In genomic region chr5:138653502-138653901, GRCh38 we compare ENCODE assay signal across 8 cellular contexts.
A peak's percentile ranks its signal among the peaks of the same experiment; 100 is the strongest.
DNase-seq lines count a peak whose midpoint lies in the region; ATAC-seq and TF ChIP-seq lines count a peak whose summit lies in the region.

No MANE protein-coding gene starts in this region.

- TF ChIP-seq CTCF in OCI-LY3 (IDR thresholded peaks at IDR 0.05; ENCODE audit: low read depth, low read length) (peak; percentile 67), upper lobe of right lung (IDR thresholded peaks at IDR 0.05) (no peak), testis (IDR thresholded peaks at IDR 0.05) (no peak)

- H3K4me1 Mint-ChIP-seq in stimulated activated naive CD8-positive, alpha-beta T cell treated with anti-CD3 and anti-CD28 coated beads, Interleukin-15, Interleukin-2, amounts not matched to agents 100 ng/mL and 50 ng/mL, for 24 hours (ENCODE audit: low read depth) = peaks cover 38% of the 10 kb centered on the region

- no peak for DNase-seq in stimulated activated naive CD8-positive, alpha-beta T cell treated with anti-CD3 and anti-CD28 coated beads, Interleukin-15, Interleukin-2, amounts not matched to agents 100 U/mL and 50 U/mL, for 24 hours
- peak; percentile 25 for DNase-seq in fibroblast of gingiva (ENCODE audit: low read depth)
- DNase-seq in upper lobe of right lung = no peak
- no peak for DNase-seq in effector memory CD4-positive, alpha-beta T cell
- no peak for DNase-seq in T-helper 1 cell
- DNase-seq in testis = no peak

- no peak for ATAC-seq in stimulated activated naive CD8-positive, alpha-beta T cell treated with anti-CD3 and anti-CD28 coated beads, Interleukin-15, Interleukin-2, amounts not matched to agents 100 U/mL and 50 U/mL, for 24 hours
- ATAC-seq in upper lobe of right lung = peak; percentile 38

- no peaks in the 10 kb centered on the region for H3K9me3 Mint-ChIP-seq in stimulated activated naive CD8-positive, alpha-beta T cell treated with anti-CD3 and anti-CD28 coated beads, Interleukin-15, Interleukin-2, amounts not matched to agents 100 ng/mL and 50 ng/mL, for 24 hours

- H3K4me3 ChIP-seq in OCI-LY3 (ENCODE audit: low read length) (no peak overlapping the region), upper lobe of right lung (no peak overlapping the region), testis (no peak overlapping the region)
- no peak overlapping the region for H3K4me3 ChIP-seq in effector memory CD4-positive, alpha-beta T cell (ENCODE audit: insufficient read depth, low read depth, low read length, poor library complexity, severe bottlenecking)

- H3K27ac Mint-ChIP-seq in stimulated activated naive CD8-positive, alpha-beta T cell treated with anti-CD3 and anti-CD28 coated beads, Interleukin-15, Interleukin-2, amounts not matched to agents 100 ng/mL and 50 ng/mL, for 24 hours = peak overlapping the region; percentile 98

- H3K4me3 Mint-ChIP-seq in stimulated activated naive CD8-positive, alpha-beta T cell treated with anti-CD3 and anti-CD28 coated beads, Interleukin-15, Interleukin-2, amounts not matched to agents 100 ng/mL and 50 ng/mL, for 24 hours = peak overlapping the region; percentile 62

- TF ChIP-seq POLR2A in testis (IDR thresholded peaks at IDR 0.05) = no peak

- H3K27ac ChIP-seq in OCI-LY3 (ENCODE audit: low read length) (no peak overlapping the region), upper lobe of right lung (no peak overlapping the region), testis (no peak overlapping the region)
- no peak overlapping the region for H3K27ac ChIP-seq in effector memory CD4-positive, alpha-beta T cell (ENCODE audit: insufficient read depth, low read length, poor library complexity, severe bottlenecking)

- H4K20me1 ChIP-seq in OCI-LY3 (ENCODE audit: insufficient read depth, low read length) = no peaks in the 10 kb centered on the region

- peaks cover 4% of the 10 kb centered on the region for H3K36me3 Mint-ChIP-seq in stimulated activated naive CD8-positive, alpha-beta T cell treated with anti-CD3 and anti-CD28 coated beads, Interleukin-15, Interleukin-2, amounts not matched to agents 100 ng/mL and 50 ng/mL, for 24 hours (ENCODE audit: low read depth)

- no peak overlapping the region for H3K4me2 ChIP-seq in OCI-LY3 (ENCODE audit: low read length)

- no peaks in the 10 kb centered on the region for H3K79me2 ChIP-seq in OCI-LY3 (ENCODE audit: low read length)

- peaks cover 14% of the 10 kb centered on the region; the same call in 1 of the 2 replicates for H3K27me3 ChIP-seq in OCI-LY3 (ENCODE audit: low read depth, low read length)
- H3K27me3 ChIP-seq in upper lobe of right lung = no peaks in the 10 kb centered on the region
- H3K27me3 ChIP-seq in effector memory CD4-positive, alpha-beta T cell (replicated peaks; ENCODE audit: control insufficient read depth, insufficient read depth, low read length, poor library complexity, severe bottlenecking) = peaks cover 68% of the 10 kb centered on the region
- no peaks in the 10 kb centered on the region for H3K27me3 ChIP-seq in testis

- no peaks in the 10 kb centered on the region for H3K9me3 ChIP-seq in OCI-LY3 (ENCODE audit: insufficient read depth, low read length)
- no peaks in the 10 kb centered on the region for H3K9me3 ChIP-seq in upper lobe of right lung
- H3K9me3 ChIP-seq in effector memory CD4-positive, alpha-beta T cell (ENCODE audit: control insufficient read depth, low read length) = no peaks in the 10 kb centered on the region
- H3K9me3 ChIP-seq in testis = no peaks in the 10 kb centered on the region

- H2AFZ ChIP-seq in OCI-LY3 (ENCODE audit: low read depth, low read length) = no peak overlapping the region

- peaks cover 40% of the 10 kb centered on the region for H3K4me1 ChIP-seq in OCI-LY3 (ENCODE audit: low read length)
- no peaks in the 10 kb centered on the region for H3K4me1 ChIP-seq in upper lobe of right lung
- peaks cover 13% of the 10 kb centered on the region for H3K4me1 ChIP-seq in effector memory CD4-positive, alpha-beta T cell (ENCODE audit: control insufficient read depth, insufficient read depth, low read length, poor library complexity, severe bottlenecking)
- peaks cover 14% of the 10 kb centered on the region for H3K4me1 ChIP-seq in testis

- 76% methylated on average over 4 of the region's 4 CpGs for WGBS in testis, 2 donors

- intact Hi-C loops in upper lobe of right lung (cut with DNase I) (no loop called here), testis (cut with DNase I; ENCODE audit: low total_unique reads) (no loop called here)

- no peak overlapping the region for H3K9ac ChIP-seq in OCI-LY3 (ENCODE audit: low read length)

- H3K27me3 Mint-ChIP-seq in stimulated activated naive CD8-positive, alpha-beta T cell treated with anti-CD3 and anti-CD28 coated beads, Interleukin-15, Interleukin-2, amounts not matched to agents 100 ng/mL and 50 ng/mL, for 24 hours = peaks cover 86% of the 10 kb centered on the region

- no peaks in the 10 kb centered on the region for H3K36me3 ChIP-seq in OCI-LY3 (replicated peaks; ENCODE audit: low read depth, low read length)
- no peaks in the 10 kb centered on the region for H3K36me3 ChIP-seq in upper lobe of right lung
- no peaks in the 10 kb centered on the region for H3K36me3 ChIP-seq in effector memory CD4-positive, alpha-beta T cell (ENCODE audit: control insufficient read depth, insufficient read depth, low read length)
- no peaks in the 10 kb centered on the region for H3K36me3 ChIP-seq in testis (ENCODE audit: low read depth, missing control alignments)
